ENCODE assay signal across 20 cellular contexts in the genomic region with DNA sequence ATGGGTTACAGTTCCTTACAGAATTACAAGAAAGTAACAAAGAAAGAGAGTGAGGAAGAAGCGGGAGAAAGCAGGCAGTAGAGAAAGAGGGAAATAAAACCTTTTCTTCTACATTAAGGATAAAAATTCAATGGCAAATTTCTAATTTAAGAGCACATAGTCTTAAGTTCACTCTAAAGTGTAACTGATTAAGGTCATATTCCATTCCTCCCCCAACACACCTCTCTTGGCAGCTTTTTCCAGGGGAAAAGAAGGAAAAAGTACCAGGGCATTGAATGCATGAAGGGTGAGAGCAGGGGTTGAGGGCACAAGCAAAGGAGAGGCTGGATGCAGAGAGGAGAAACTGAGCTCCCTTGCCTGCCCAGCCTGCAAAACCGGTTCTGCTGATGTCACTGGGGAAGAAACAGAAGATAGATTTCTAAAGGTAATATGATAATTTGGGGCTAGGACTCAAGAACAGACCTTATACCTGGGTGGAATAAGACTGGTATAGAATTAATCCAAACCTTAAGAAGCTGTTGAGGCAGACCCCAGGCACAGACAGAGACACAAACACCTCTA. TPM values are rescaled to one million over a fixed set of nuclear protein-coding genes. Genes with fewer than 3 reads are reported as not detected.
"Had no signal": no experiment of that assay in that cellular context is flagged by ENCODE, and none has a peak within 500 bp of the region (broad histone marks: within the 10 kb centered on the region; RNA-seq: fewer than 3 reads in every experiment).

No MANE protein-coding gene starts in this region.

- H3K27me3 ChIP-seq: sigmoid colon, upper lobe of right lung had no signal

- H3K27ac Mint-ChIP-seq: activated naive CD4-positive, alpha-beta T cell treated with anti-CD3 and anti-CD28 coated beads, Interleukin-2, amount 50 U/mL, for 72 hours; activated T-cell treated with anti-CD3 and anti-CD28 coated beads, Interleukin-2, amount 50 U/mL, for 24 hours; brain; dendritic cell treated with granulocyte-macrophage colony-stimulating factor and Interleukin-4, amounts not matched to agents 40 ng/mL and 50 ng/mL, for 4 days; effector memory CD8-positive, alpha-beta T cell; nephron progenitor cell; T-helper 1 cell treated with Interleukin-12 subunit alpha and Interleukin-12 subunit beta and Interleukin-4 antibody, amounts not matched to agents 30 μg/mL and 1 μg/mL, for 36 hours had no signal

- H3K4me3 ChIP-seq: psoas muscle, sigmoid colon, upper lobe of right lung had no signal

- H3K36me3 Mint-ChIP-seq: brain had no signal

- H3K9me3 Mint-ChIP-seq: activated T-cell treated with anti-CD3 and anti-CD28 coated beads, Interleukin-2, amount 50 U/mL, for 24 hours; dendritic cell treated with granulocyte-macrophage colony-stimulating factor and Interleukin-4, amounts not matched to agents 40 ng/mL and 50 ng/mL, for 4 days; effector memory CD8-positive, alpha-beta T cell had no signal

- H3K27ac ChIP-seq: psoas muscle, sigmoid colon, upper lobe of right lung had no signal

- ATAC-seq: activated naive CD4-positive, alpha-beta T cell treated with anti-CD3 and anti-CD28 coated beads, Interleukin-2, amount 50 U/mL, for 72 hours; effector memory CD8-positive, alpha-beta T cell; left colon; psoas muscle; upper lobe of right lung had no signal

- H3K4me1 ChIP-seq: psoas muscle, sigmoid colon, upper lobe of right lung had no signal

- H3K4me3 Mint-ChIP-seq: activated T-cell treated with anti-CD3 and anti-CD28 coated beads, Interleukin-2, amount 50 U/mL, for 24 hours; brain; dendritic cell treated with granulocyte-macrophage colony-stimulating factor and Interleukin-4, amounts not matched to agents 40 ng/mL and 50 ng/mL, for 4 days; effector memory CD8-positive, alpha-beta T cell; nephron progenitor cell; T-helper 1 cell treated with Interleukin-12 subunit alpha and Interleukin-12 subunit beta and Interleukin-4 antibody, amounts not matched to agents 30 μg/mL and 1 μg/mL, for 36 hours had no signal

- H3K9me3 ChIP-seq: psoas muscle, sigmoid colon, upper lobe of right lung had no signal

- H3K4me1 Mint-ChIP-seq: nephron progenitor cell had no signal

- DNase-seq: activated CD4-positive, alpha-beta T cell treated with anti-CD3 and anti-CD28 coated beads, Interleukin-2, amount 50 U/mL, for 4 hours; activated effector memory CD4-positive, alpha-beta T cell treated with Interleukin-2 at 50 U/mL for 16 hours; activated T-cell treated with anti-CD3 and anti-CD28 coated beads, Interleukin-2, amount 50 U/mL, for 24 hours; amniotic stem cell; cerebellar nuclear complex; effector memory CD8-positive, alpha-beta T cell; glutamatergic neuron; left colon; nephron progenitor cell; psoas muscle; sigmoid colon; stimulated activated CD4-positive, alpha-beta T cell treated with anti-CD3 and anti-CD28 coated beads, Interleukin-12 subunit alpha, Interleukin-12 subunit beta, amount 100 ng/mL, for 4 hours; stimulated activated CD4-positive, alpha-beta T cell treated with anti-CD3 and anti-CD28 coated beads, Interleukin-2, amount 100 ng/mL, for 48 hours; stimulated activated naive CD4-positive, alpha-beta T cell treated with Interleukin-2 at 50 U/mL for 16 hours; upper lobe of right lung had no signal

- H3K36me3 ChIP-seq: sigmoid colon, upper lobe of right lung had no signal

RNA-seq across cellular contexts. Expression of a gene that starts 4.6 kb away (rescaled TPM):
- total RNA-seq: activated naive CD4-positive, alpha-beta T cell treated with anti-CD3 and anti-CD28 coated beads, Interleukin-2, amount 50 U/mL, for 72 hours; left colon; osteoblast; psoas muscle; sigmoid colon; upper lobe of right lung had no signal
- polyA plus RNA-seq: psoas muscle, sigmoid colon had no signal
